30 cellular contexts compared by ENCODE assay signal in genomic region chr16:9153502-9153864, GRCh38.
"Had no signal": no experiment of that assay in that cellular context is flagged by ENCODE, and none has a peak within 500 bp of the region (broad histone marks: within the 10 kb centered on the region; RNA-seq: fewer than 3 reads in every experiment).

No MANE protein-coding gene starts in this region.

- H3K9ac ChIP-seq: neural progenitor cell, parathyroid adenoma had no signal

- H3K27ac Mint-ChIP-seq: naive thymus-derived CD8-positive, alpha-beta T cell; nephron; neural progenitor cell; progenitor cell of endocrine pancreas; stimulated activated naive B cell treated with anti-CD40 and anti-IgM and Interleukin-4, amounts not matched to agents 10 μg/mL and 1 μg/mL and 100 μg/mL, for 72 hours had no signal

- H3K4me3 Mint-ChIP-seq: immature natural killer cell; naive thymus-derived CD8-positive, alpha-beta T cell; nephron; neural progenitor cell; stimulated activated naive B cell treated with anti-CD40 and anti-IgM and Interleukin-4, amounts not matched to agents 10 μg/mL and 1 μg/mL and 100 μg/mL, for 72 hours had no signal

- H3K36me3 ChIP-seq: left lung, lower lobe of right lung, neural progenitor cell, neutrophil, right atrium auricular region, stomach, thyroid gland, transverse colon, upper lobe of left lung had no signal

- H3K9me3 ChIP-seq: left lung, lower lobe of right lung, neutrophil, right atrium auricular region, stomach, testis, thyroid gland, transverse colon, upper lobe of left lung had no signal

- ATAC-seq: left colon; left lung; lower lobe of right lung; naive thymus-derived CD8-positive, alpha-beta T cell; sciatic nerve; stimulated activated naive B cell treated with anti-CD40 and anti-IgM and Interleukin-4, amounts not matched to agents 10 μg/mL and 1 μg/mL and 100 μg/mL, for 72 hours; stimulated activated naive CD8-positive, alpha-beta T cell treated with anti-CD3 and anti-CD28 coated beads, Interleukin-15, Interleukin-2, amounts not matched to agents 100 U/mL and 50 U/mL, for 24 hours had no signal

- H3K36me3 Mint-ChIP-seq: immature natural killer cell; stimulated activated naive B cell treated with anti-CD40 and anti-IgM and Interleukin-4, amounts not matched to agents 10 μg/mL and 1 μg/mL and 100 μg/mL, for 72 hours had no signal

- H3K9me3 Mint-ChIP-seq: immature natural killer cell; nephron; neural progenitor cell; stimulated activated naive B cell treated with anti-CD40 and anti-IgM and Interleukin-4, amounts not matched to agents 10 μg/mL and 1 μg/mL and 100 μg/mL, for 72 hours had no signal

- H2AFZ ChIP-seq: neural progenitor cell, parathyroid adenoma had no signal

- H3K27ac ChIP-seq: left lung, lower lobe of right lung, neural progenitor cell, neutrophil, parathyroid adenoma, right atrium auricular region, skin epidermis, stomach, testis, thyroid gland, transverse colon, upper lobe of left lung had no signal

- H3K4me3 ChIP-seq: left lung, lower lobe of right lung, neural progenitor cell, right atrium auricular region, skin epidermis, stomach, testis, thyroid gland, transverse colon, upper lobe of left lung had no signal

- DNase-seq: hypothalamus; immature natural killer cell; kidney; left colon; left lung; lower lobe of right lung; mammary epithelial cell; mesenchymal stem cell; naive thymus-derived CD8-positive, alpha-beta T cell; occipital lobe; stimulated activated CD4-positive, alpha-beta T cell treated with anti-CD3 and anti-CD28 coated beads, Interleukin-12 subunit alpha, Interleukin-12 subunit beta, amount 100 ng/mL, for 4 hours; stimulated activated CD4-positive, alpha-beta T cell treated with anti-CD3 and anti-CD28 coated beads, Interleukin-15, amount 100 ng/mL, for 24 hours; stimulated activated CD4-positive, alpha-beta T cell treated with anti-CD3 and anti-CD28 coated beads, Interleukin-2, amount 100 ng/mL, for 24 hours; stimulated activated CD4-positive, alpha-beta T cell treated with anti-CD3 and anti-CD28 coated beads, Interleukin-4, amount 100 ng/mL, for 1 hour; stimulated activated naive B cell treated with anti-CD40 and anti-IgM and Interleukin-4, amounts not matched to agents 10 μg/mL and 1 μg/mL and 100 μg/mL, for 72 hours; stimulated activated naive CD8-positive, alpha-beta T cell treated with anti-CD3 and anti-CD28 coated beads, Interleukin-15, Interleukin-2, amounts not matched to agents 100 U/mL and 50 U/mL, for 24 hours; stomach; testis; thyroid gland; transverse colon; upper lobe of left lung had no signal

- FAIRE-seq: islet of Langerhans, kidney had no signal

- H3K27me3 ChIP-seq: neural progenitor cell, right atrium auricular region, testis, thyroid gland, upper lobe of left lung had no signal

- H3K4me2 ChIP-seq: neural progenitor cell had no signal

- H3K4me1 ChIP-seq: left lung, parathyroid adenoma, right atrium auricular region, stomach, testis, thyroid gland, transverse colon had no signal
